ENCODE assay signal across 34 cellular contexts in genomic region chr6:134555672-134556071, GRCh38.
"Had no signal": no experiment of that assay in that cellular context is flagged by ENCODE, and none has a peak within 500 bp of the region (broad histone marks: within the 10 kb centered on the region; RNA-seq: fewer than 3 reads in every experiment).

No MANE protein-coding gene starts in this region.

- H3K36me3 ChIP-seq: adrenal gland, brain microvascular endothelial cell, breast epithelium had no signal

- H3K9me3 ChIP-seq: adrenal gland, body of pancreas, breast epithelium had no signal

- DNase-seq: activated B cell treated with CpG ODN at 0.5 μM for 24 hours; activated CD4-positive, alpha-beta memory T cell treated with anti-CD3 and anti-CD28 coated beads for 36 hours; activated CD4-positive, alpha-beta T cell treated with anti-CD3 and anti-CD28 coated beads for 4 hours; activated CD4-positive, alpha-beta T cell treated with anti-CD3 and anti-CD28 coated beads, Interleukin-2, amount 10 ng/mL, durations not matched to agents 24 days and 14 days; activated CD4-positive, alpha-beta T cell treated with anti-CD3 and anti-CD28 coated beads, Interleukin-2, amount 50 U/mL, for 1 hour; activated CD4-positive, alpha-beta T cell treated with anti-CD3 and anti-CD28 coated beads, Interleukin-2, amount 50 U/mL, for 4 hours; activated CD4-positive, CD25-positive, alpha-beta regulatory T cell treated with anti-CD3 and anti-CD28 coated beads, Interleukin-2, amount 50 U/mL, for 72 hours; activated CD8-positive, alpha-beta memory T cell treated with anti-CD3 and anti-CD28 coated beads, Interleukin-2, amount 50 U/mL, for 4 hours; activated CD8-positive, alpha-beta T cell treated with anti-CD3 and anti-CD28 coated beads for 36 hours; activated effector memory CD4-positive, alpha-beta T cell treated with anti-CD3 and anti-CD28 coated beads, Interleukin-2, amount 50 U/mL, for 16 hours; activated gamma-delta T cell treated with Interleukin-2 at 50 U/mL for 16 hours; activated naive CD4-positive, alpha-beta T cell; activated naive CD4-positive, alpha-beta T cell treated with anti-CD3 and anti-CD28 coated beads for 36 hours; activated naive CD4-positive, alpha-beta T cell treated with anti-CD3 and anti-CD28 coated beads, Interleukin-2, amount 50 U/mL, for 16 hours; activated naive CD8-positive, alpha-beta T cell treated with anti-CD3 and anti-CD28 coated beads for 36 hours; activated T-cell treated with anti-CD3 and anti-CD28 coated beads for 4 hours; activated T-cell treated with anti-CD3 and anti-CD28 coated beads, Interleukin-2, amount 50 U/mL, for 1 hour; activated T-cell treated with anti-CD3 and anti-CD28 coated beads, Interleukin-2, amount 50 U/mL, for 4 hours; activated T-cell treated with anti-CD3 and anti-CD28 coated beads, Interleukin-2, amount 50 U/mL, for 72 hours; adrenal gland; amniotic stem cell; aorta; body of pancreas; brain microvascular endothelial cell; central memory CD4-positive, alpha-beta T cell; T-helper 1 cell; T-helper 2 cell; T-helper 9 cell had no signal

- H3K4me3 ChIP-seq: adrenal gland, body of pancreas, breast epithelium had no signal

- H3K27ac ChIP-seq: adrenal gland, body of pancreas, brain microvascular endothelial cell, breast epithelium, VCaP had no signal

- H3K27me3 ChIP-seq: adrenal gland, body of pancreas, brain microvascular endothelial cell, breast epithelium had no signal

- FAIRE-seq: astrocyte, TTC549 had no signal

- H3K4me1 ChIP-seq: breast epithelium had no signal

- ATAC-seq: activated CD8-positive, alpha-beta T cell treated with anti-CD3 and anti-CD28 coated beads for 36 hours; activated naive CD4-positive, alpha-beta T cell treated with anti-CD3 and anti-CD28 coated beads, Interleukin-2, amount 50 U/mL, for 72 hours; activated T-cell treated with anti-CD3 and anti-CD28 coated beads, Interleukin-2, amount 50 U/mL, for 4 hours; activated T-cell treated with anti-CD3 and anti-CD28 coated beads, Interleukin-2, amount 50 U/mL, for 72 hours; activated T-helper 17 cell treated with anti-CD3 and anti-CD28 coated beads, Interleukin-2, amount 50 U/mL, for 72 hours; body of pancreas had no signal
